In the genomic region with DNA sequence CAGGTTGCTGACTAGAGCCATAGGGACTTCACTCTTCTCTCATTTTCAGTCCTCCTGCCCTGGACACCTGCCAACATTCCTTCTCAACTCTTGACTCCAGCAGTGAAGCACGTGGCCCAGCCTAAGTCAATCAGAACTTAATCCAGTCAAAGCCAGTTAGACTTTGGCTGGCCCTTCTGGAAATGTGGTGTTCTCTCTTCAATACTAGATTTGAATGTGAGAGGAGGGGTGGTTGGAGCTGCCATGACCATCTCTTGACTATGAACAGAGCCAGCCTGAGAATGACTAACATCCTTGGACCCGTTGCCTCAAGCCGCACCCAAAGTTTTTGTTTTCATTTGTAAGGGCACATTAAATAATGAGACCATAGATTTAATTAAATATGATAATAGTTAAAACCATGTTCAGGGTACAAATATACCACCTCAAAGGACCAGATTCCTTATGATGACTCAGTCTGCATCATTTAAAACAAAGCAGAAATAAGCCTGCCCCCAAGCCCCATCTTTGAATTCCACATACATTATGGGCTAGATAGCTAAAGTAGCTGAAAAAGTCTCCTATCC, we compare ENCODE assay signal across 11 cellular contexts. TPM values are rescaled to one million over a fixed set of nuclear protein-coding genes. Genes with fewer than 3 reads are reported as not detected.
A peak's percentile ranks its signal among the peaks of the same experiment; 100 is the strongest.
DNase-seq lines count a peak whose midpoint lies in the region; ATAC-seq and TF ChIP-seq lines count a peak whose summit lies in the region.
"Had no signal": no experiment of that assay in that cellular context is flagged by ENCODE, and none has a peak within 500 bp of the region (broad histone marks: within the 10 kb centered on the region; RNA-seq: fewer than 3 reads in every experiment).

No MANE protein-coding gene starts in this region.

- H3K36me3 ChIP-seq in heart left ventricle, result no peaks in the 10 kb centered on the region
- H3K36me3 ChIP-seq: BLaER1 had no signal

- H3K27ac ChIP-seq in heart left ventricle, result no peak overlapping the region
- H3K27ac ChIP-seq: BLaER1 had no signal

- DNase-seq in Right ventricle myocardium superior, result peak; percentile 45
- DNase-seq in Right ventricle myocardium inferior (ENCODE audit: missing footprints), result no peak
- DNase-seq in SK-MEL-5 (ENCODE audit: low read depth, low spot score), result peak; percentile 41
- DNase-seq in heart left ventricle, result peak in 4 of 5 donors; percentile 66 to 77 (median 73)
- DNase-seq in ureter (ENCODE audit: low spot score), result peak; percentile 47
- no peak for DNase-seq in stimulated activated CD4-positive, alpha-beta T cell treated with anti-CD3 and anti-CD28 coated beads, Interleukin-4, amount 100 ng/mL, for 24 hours
- no peak for DNase-seq in NCI-H1694 (lab: John Stamatoyannopoulos, UW)
- DNase-seq in HPDE6-E6E7 (ENCODE audit: extremely low spot score), result no peak

- H3K9me3 ChIP-seq in heart left ventricle, result no peaks in the 10 kb centered on the region
- H3K9me3 ChIP-seq: BLaER1 had no signal

- no peaks in the 10 kb centered on the region for H3K27me3 ChIP-seq in heart left ventricle
- H3K27me3 ChIP-seq: BLaER1 had no signal

- ATAC-seq in Right ventricle myocardium superior (ENCODE audit: poor library complexity) (peak; percentile 86), Right ventricle myocardium inferior (no peak), heart left ventricle (peak; percentile 63 to 86 (median 82))
- ATAC-seq: activated T-helper 17 cell treated with anti-CD3 and anti-CD28 coated beads, Interleukin-2, amount 50 U/mL, for 72 hours had no signal

- H3K4me3 ChIP-seq in heart left ventricle, result no peak overlapping the region
- H3K4me3 ChIP-seq: BLaER1, skin epidermis had no signal

- intact Hi-C loops in Right ventricle myocardium superior (cut with DNase I) (no loop called here), Right ventricle myocardium inferior (cut with DNase I) (no loop called here), heart left ventricle (cut with DNase I) (no loop called here)

- no peak for TF ChIP-seq CTCF in heart left ventricle (IDR thresholded peaks at IDR 0.05)

- peaks cover 0 to 7% (median 0%) of the 10 kb centered on the region in 12 donors for H3K4me1 ChIP-seq in heart left ventricle
- H3K4me1 ChIP-seq: BLaER1 had no signal

- in situ Hi-C loops in SK-MEL-5 (cut with HindIII; ENCODE audit: low pct_unique_long_range_greater_than_20kb, low sequenced_read_pairs), result no loop called here

- WGBS in heart left ventricle, 4 donors, result 42 to 65% (median 53%) methylated on average over 3 of the region's 3 CpGs

- no peak for TF ChIP-seq POLR2A in heart left ventricle (IDR thresholded peaks at IDR 0.05)

RNA-seq across cellular contexts. Expression of a gene that starts 49.7 kb away (rescaled TPM):
- total RNA-seq in Right ventricle myocardium superior (53.1 TPM), Right ventricle myocardium inferior (55.7 TPM), heart left ventricle (10 to 100 TPM; 47.8 to 73.3 (median 62.2) TPM), ureter (9.9 TPM)
- 25.8 and 26.3 TPM in 2 replicates for total RNA-seq in SK-MEL-5 (2014; rRNA removed; shearing (Covaris generic))
- 3.0 and 3.7 TPM in 2 replicates for polyA plus RNA-seq in SK-MEL-5 (2015; cell fraction: cytosol; rRNA removed)
- 8.3 and 26.7 TPM in 2 replicates for polyA plus RNA-seq in SK-MEL-5 (2015; cell fraction: nucleus; rRNA removed)
- polyA plus RNA-seq in heart left ventricle, result 10 to 100 TPM; 17.7 to 27.2 TPM

Comparison
In these comparisons a context has a peak if more than half of its experiments do, and no peak if none do; other contexts are left out.
1. DNase-seq: peak in Right ventricle myocardium superior (single experiment), SK-MEL-5 (single experiment), heart left ventricle (4 of 5) and ureter (single experiment); none in Right ventricle myocardium inferior (single experiment), stimulated activated CD4-positive, alpha-beta T cell treated with anti-CD3 and anti-CD28 coated beads, Interleukin-4, amount 100 ng/mL, for 24 hours (single experiment), NCI-H1694 (single experiment) and HPDE6-E6E7 (single experiment).